1 cellular context compared by ENCODE assay signal in genomic region chr12:49347307-49348237, GRCh38.
TF ChIP-seq lines count a peak whose summit lies in the region.

No MANE protein-coding gene starts in this region.

TF ChIP-seq in HEK293, 187 proteins besides CTCF, POLR2A, EP300 and RAD21 (continued from another document and continues in another):
- TF ChIP-seq, protein P1, sequence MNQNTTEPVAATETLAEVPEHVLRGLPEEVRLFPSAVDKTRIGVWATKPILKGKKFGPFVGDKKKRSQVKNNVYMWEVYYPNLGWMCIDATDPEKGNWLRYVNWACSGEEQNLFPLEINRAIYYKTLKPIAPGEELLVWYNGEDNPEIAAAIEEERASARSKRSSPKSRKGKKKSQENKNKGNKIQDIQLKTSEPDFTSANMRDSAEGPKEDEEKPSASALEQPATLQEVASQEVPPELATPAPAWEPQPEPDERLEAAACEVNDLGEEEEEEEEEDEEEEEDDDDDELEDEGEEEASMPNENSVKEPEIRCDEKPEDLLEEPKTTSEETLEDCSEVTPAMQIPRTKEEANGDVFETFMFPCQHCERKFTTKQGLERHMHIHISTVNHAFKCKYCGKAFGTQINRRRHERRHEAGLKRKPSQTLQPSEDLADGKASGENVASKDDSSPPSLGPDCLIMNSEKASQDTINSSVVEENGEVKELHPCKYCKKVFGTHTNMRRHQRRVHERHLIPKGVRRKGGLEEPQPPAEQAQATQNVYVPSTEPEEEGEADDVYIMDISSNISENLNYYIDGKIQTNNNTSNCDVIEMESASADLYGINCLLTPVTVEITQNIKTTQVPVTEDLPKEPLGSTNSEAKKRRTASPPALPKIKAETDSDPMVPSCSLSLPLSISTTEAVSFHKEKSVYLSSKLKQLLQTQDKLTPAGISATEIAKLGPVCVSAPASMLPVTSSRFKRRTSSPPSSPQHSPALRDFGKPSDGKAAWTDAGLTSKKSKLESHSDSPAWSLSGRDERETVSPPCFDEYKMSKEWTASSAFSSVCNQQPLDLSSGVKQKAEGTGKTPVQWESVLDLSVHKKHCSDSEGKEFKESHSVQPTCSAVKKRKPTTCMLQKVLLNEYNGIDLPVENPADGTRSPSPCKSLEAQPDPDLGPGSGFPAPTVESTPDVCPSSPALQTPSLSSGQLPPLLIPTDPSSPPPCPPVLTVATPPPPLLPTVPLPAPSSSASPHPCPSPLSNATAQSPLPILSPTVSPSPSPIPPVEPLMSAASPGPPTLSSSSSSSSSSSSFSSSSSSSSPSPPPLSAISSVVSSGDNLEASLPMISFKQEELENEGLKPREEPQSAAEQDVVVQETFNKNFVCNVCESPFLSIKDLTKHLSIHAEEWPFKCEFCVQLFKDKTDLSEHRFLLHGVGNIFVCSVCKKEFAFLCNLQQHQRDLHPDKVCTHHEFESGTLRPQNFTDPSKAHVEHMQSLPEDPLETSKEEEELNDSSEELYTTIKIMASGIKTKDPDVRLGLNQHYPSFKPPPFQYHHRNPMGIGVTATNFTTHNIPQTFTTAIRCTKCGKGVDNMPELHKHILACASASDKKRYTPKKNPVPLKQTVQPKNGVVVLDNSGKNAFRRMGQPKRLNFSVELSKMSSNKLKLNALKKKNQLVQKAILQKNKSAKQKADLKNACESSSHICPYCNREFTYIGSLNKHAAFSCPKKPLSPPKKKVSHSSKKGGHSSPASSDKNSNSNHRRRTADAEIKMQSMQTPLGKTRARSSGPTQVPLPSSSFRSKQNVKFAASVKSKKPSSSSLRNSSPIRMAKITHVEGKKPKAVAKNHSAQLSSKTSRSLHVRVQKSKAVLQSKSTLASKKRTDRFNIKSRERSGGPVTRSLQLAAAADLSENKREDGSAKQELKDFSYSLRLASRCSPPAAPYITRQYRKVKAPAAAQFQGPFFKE (tag by site-specific recombination; IDR thresholded peaks at IDR 0.05; ENCODE audit: borderline replicate concordance), result no peak
- 0 out of 2 replicates have a peak, but pooled peaks have one; percentile 25 for TF ChIP-seq PRDM4 (tag by site-specific recombination; IDR thresholded peaks at IDR 0.05)
- TF ChIP-seq, protein P2, sequence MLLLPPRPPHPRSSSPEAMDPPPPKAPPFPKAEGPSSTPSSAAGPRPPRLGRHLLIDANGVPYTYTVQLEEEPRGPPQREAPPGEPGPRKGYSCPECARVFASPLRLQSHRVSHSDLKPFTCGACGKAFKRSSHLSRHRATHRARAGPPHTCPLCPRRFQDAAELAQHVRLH (tag by site-specific recombination; IDR thresholded peaks at IDR 0.05), result no peak
- TF ChIP-seq SETDB1 (IDR thresholded peaks at IDR 0.05; ENCODE audit: insufficient read length, low read length), result no peak
- TF ChIP-seq ZNF146 (tag by site-specific recombination; IDR thresholded peaks at IDR 0.05), result no peak
- TF ChIP-seq, protein P3, sequence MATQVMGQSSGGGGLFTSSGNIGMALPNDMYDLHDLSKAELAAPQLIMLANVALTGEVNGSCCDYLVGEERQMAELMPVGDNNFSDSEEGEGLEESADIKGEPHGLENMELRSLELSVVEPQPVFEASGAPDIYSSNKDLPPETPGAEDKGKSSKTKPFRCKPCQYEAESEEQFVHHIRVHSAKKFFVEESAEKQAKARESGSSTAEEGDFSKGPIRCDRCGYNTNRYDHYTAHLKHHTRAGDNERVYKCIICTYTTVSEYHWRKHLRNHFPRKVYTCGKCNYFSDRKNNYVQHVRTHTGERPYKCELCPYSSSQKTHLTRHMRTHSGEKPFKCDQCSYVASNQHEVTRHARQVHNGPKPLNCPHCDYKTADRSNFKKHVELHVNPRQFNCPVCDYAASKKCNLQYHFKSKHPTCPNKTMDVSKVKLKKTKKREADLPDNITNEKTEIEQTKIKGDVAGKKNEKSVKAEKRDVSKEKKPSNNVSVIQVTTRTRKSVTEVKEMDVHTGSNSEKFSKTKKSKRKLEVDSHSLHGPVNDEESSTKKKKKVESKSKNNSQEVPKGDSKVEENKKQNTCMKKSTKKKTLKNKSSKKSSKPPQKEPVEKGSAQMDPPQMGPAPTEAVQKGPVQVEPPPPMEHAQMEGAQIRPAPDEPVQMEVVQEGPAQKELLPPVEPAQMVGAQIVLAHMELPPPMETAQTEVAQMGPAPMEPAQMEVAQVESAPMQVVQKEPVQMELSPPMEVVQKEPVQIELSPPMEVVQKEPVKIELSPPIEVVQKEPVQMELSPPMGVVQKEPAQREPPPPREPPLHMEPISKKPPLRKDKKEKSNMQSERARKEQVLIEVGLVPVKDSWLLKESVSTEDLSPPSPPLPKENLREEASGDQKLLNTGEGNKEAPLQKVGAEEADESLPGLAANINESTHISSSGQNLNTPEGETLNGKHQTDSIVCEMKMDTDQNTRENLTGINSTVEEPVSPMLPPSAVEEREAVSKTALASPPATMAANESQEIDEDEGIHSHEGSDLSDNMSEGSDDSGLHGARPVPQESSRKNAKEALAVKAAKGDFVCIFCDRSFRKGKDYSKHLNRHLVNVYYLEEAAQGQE (tag by site-specific recombination; IDR thresholded peaks at IDR 0.05), result no peak
- TF ChIP-seq, protein P4, sequence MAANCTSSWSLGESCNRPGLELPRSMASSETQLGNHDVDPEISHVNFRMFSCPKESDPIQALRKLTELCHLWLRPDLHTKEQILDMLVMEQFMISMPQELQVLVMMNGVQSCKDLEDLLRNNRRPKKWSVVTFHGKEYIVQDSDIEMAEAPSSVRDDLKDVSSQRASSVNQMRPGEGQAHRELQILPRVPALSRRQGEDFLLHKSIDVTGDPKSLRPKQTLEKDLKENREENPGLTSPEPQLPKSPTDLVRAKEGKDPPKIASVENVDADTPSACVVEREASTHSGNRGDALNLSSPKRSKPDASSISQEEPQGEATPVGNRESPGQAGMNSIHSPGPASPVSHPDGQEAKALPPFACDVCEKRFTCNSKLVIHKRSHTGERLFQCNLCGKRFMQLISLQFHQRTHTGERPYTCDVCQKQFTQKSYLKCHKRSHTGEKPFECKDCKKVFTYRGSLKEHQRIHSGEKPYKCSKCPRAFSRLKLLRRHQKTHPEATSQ (tag by site-specific recombination; IDR thresholded peaks at IDR 0.05), result 0 out of 2 replicates have a peak, but pooled peaks have one; percentile 50
- TF ChIP-seq ZNF704 (tag by site-specific recombination; IDR thresholded peaks at IDR 0.05), result no peak
- TF ChIP-seq KLF1 (tag by site-specific recombination; IDR thresholded peaks at IDR 0.05), result peak; percentile 78
- TF ChIP-seq ZBTB21 (tag by site-specific recombination; IDR thresholded peaks at IDR 0.05), result peak; percentile 40; the same call in 1 of the 2 replicates
- TF ChIP-seq PRDM10 (tag by site-specific recombination; IDR thresholded peaks at IDR 0.05), result peak; percentile 94
- no peak for TF ChIP-seq ZNF341 (tag by site-specific recombination; IDR thresholded peaks at IDR 0.05; ENCODE audit: low read depth)
- TF ChIP-seq IKZF3 (tag by site-specific recombination; IDR thresholded peaks at IDR 0.05), result peak; percentile 91
- TF ChIP-seq GLIS1 (tag by site-specific recombination; IDR thresholded peaks at IDR 0.05), result peak; percentile 96
- TF ChIP-seq ZNF560 (tag by site-specific recombination; IDR thresholded peaks at IDR 0.05; ENCODE audit: borderline replicate concordance), result no peak
- peak; percentile 85; the same call in 1 of the 2 replicates for TF ChIP-seq ZFP37 (tag by site-specific recombination; IDR thresholded peaks at IDR 0.05)
- TF ChIP-seq ZNF335 (tag by site-specific recombination; conservative IDR thresholded peaks at IDR 0.05), result peak; percentile 86
- peak; percentile 66 for TF ChIP-seq ZXDB (tag by site-specific recombination; IDR thresholded peaks at IDR 0.05)
- peak; percentile 80 for TF ChIP-seq ZBTB17 (tag by site-specific recombination; IDR thresholded peaks at IDR 0.05)
- TF ChIP-seq ZNF501 (tag by site-specific recombination; IDR thresholded peaks at IDR 0.05), result peak; percentile 86
- TF ChIP-seq ELK4 (IDR thresholded peaks at IDR 0.05; ENCODE audit: borderline replicate concordance, low read depth, low read length), result no peak
- TF ChIP-seq BCL11A (tag by site-specific recombination; IDR thresholded peaks at IDR 0.05; ENCODE audit: low read depth), result 0 out of 2 replicates have a peak, but pooled peaks have one; percentile 42
- TF ChIP-seq ZNF155 (tag by site-specific recombination; IDR thresholded peaks at IDR 0.05), result no peak
- TF ChIP-seq ZSCAN18 (tag by site-specific recombination; IDR thresholded peaks at IDR 0.05), result no peak
- TF ChIP-seq WT1 (tag by site-specific recombination; IDR thresholded peaks at IDR 0.05), result peak; percentile 81
- TF ChIP-seq ZNF654 (tag by site-specific recombination; IDR thresholded peaks at IDR 0.05; ENCODE audit: low read depth), result peak; percentile 38; the same call in 1 of the 2 replicates
